8 cellular contexts compared by ENCODE assay signal in genomic region chr2:225889452-225889851, GRCh38.
DNase-seq lines count a peak whose midpoint lies in the region; ATAC-seq, FAIRE-seq and TF ChIP-seq lines count a peak whose summit lies in the region.

No MANE protein-coding gene starts in this region.

- no peaks in the 10 kb centered on the region for H3K36me3 ChIP-seq in SK-N-MC (ENCODE audit: insufficient read depth, low read length)
- no peaks in the 10 kb centered on the region for H3K36me3 ChIP-seq in prostate gland
- no peaks in the 10 kb centered on the region for H3K36me3 ChIP-seq in effector memory CD4-positive, alpha-beta T cell (ENCODE audit: control insufficient read depth, insufficient read depth, low read length)

- FAIRE-seq in HTR-8/SVneo (lab: Jason Lieb, UNC), result no peak

- TF ChIP-seq CTCF in fibroblast of the aortic adventitia (IDR thresholded peaks at IDR 0.05; ENCODE audit: insufficient read depth, low read length) (peak; percentile 72), prostate gland (IDR thresholded peaks at IDR 0.05) (peak in 3 of 4 experiments; percentile 56 to 86 (median 83))

- no peak overlapping the region for H3K27ac ChIP-seq in SK-N-MC
- H3K27ac ChIP-seq in prostate gland, result no peak overlapping the region
- no peak overlapping the region for H3K27ac ChIP-seq in effector memory CD4-positive, alpha-beta T cell (ENCODE audit: insufficient read depth, low read length, poor library complexity, severe bottlenecking)

- intact Hi-C loops in prostate gland (cut with DNase I), result loop anchor here (2.0 to 10.0 kb wide), 3 partner anchors 215 to 1095 kb away; no protein-coding TSS in a partner anchor

- no peak for TF ChIP-seq POLR2A in prostate gland (IDR thresholded peaks at IDR 0.05)

- no peaks in the 10 kb centered on the region for H3K9me3 ChIP-seq in SK-N-MC (ENCODE audit: low read depth, low read length)
- H3K9me3 ChIP-seq in prostate gland, result no peaks in the 10 kb centered on the region
- no peaks in the 10 kb centered on the region for H3K9me3 ChIP-seq in effector memory CD4-positive, alpha-beta T cell (ENCODE audit: control insufficient read depth, low read length)

- H3K4me3 ChIP-seq in SK-N-MC, result no peak overlapping the region
- no peak overlapping the region for H3K4me3 ChIP-seq in fibroblast of the aortic adventitia (ENCODE audit: low read depth, low read length)
- no peak overlapping the region for H3K4me3 ChIP-seq in prostate gland
- H3K4me3 ChIP-seq in effector memory CD4-positive, alpha-beta T cell (ENCODE audit: insufficient read depth, low read depth, low read length, poor library complexity, severe bottlenecking), result no peak overlapping the region

- no peak overlapping the region for H3K9ac ChIP-seq in SK-N-MC (ENCODE audit: insufficient read length)

- DNase-seq in EL (peak; percentile 86), HTR-8/SVneo (ENCODE audit: insufficient read length, low spot score) (peak; percentile 48), SK-N-MC (ENCODE audit: low read depth, low spot score) (peak; percentile 44), fibroblast of the aortic adventitia (ENCODE audit: low read depth) (peak; percentile 93), prostate gland (ENCODE audit: low spot score) (peak; percentile 13)
- DNase-seq in effector memory CD4-positive, alpha-beta T cell, result no peak

- no peaks in the 10 kb centered on the region for H3K27me3 ChIP-seq in prostate gland (replicated peaks; ENCODE audit: insufficient read depth)
- H3K27me3 ChIP-seq in effector memory CD4-positive, alpha-beta T cell (replicated peaks; ENCODE audit: control insufficient read depth, insufficient read depth, low read length, poor library complexity, severe bottlenecking), result no peaks in the 10 kb centered on the region

- WGBS in prostate gland, result 13% methylated on average over 1 of the region's 1 CpG

- H3K4me1 ChIP-seq in prostate gland (replicated peaks), result no peaks in the 10 kb centered on the region
- H3K4me1 ChIP-seq in effector memory CD4-positive, alpha-beta T cell (ENCODE audit: control insufficient read depth, insufficient read depth, low read length, poor library complexity, severe bottlenecking), result no peaks in the 10 kb centered on the region

- ATAC-seq in GM21390 (IDR thresholded peaks at IDR 0.05; ENCODE audit: unreplicated experiment), result peak; percentile 82
- ATAC-seq in HG02588 (IDR thresholded peaks at IDR 0.05; ENCODE audit: unreplicated experiment), result no peak

Comparison
In these comparisons a context has a peak if more than half of its experiments do, and no peak if none do; other contexts are left out.
1. DNase-seq: peak in EL (single experiment), HTR-8/SVneo (single experiment), SK-N-MC (single experiment), fibroblast of the aortic adventitia (single experiment) and prostate gland (single experiment); none in effector memory CD4-positive, alpha-beta T cell (0 of 3).